21 cellular contexts compared by ENCODE assay signal in genomic region chr1:41734201-41734915, GRCh38.
"Had no signal": no experiment of that assay in that cellular context is flagged by ENCODE, and none has a peak within 500 bp of the region (broad histone marks: within the 10 kb centered on the region; RNA-seq: fewer than 3 reads in every experiment).

No MANE protein-coding gene starts in this region.

- H3K4me1 ChIP-seq: body of pancreas, pancreas, testis had no signal

- H3K4me3 Mint-ChIP-seq: activated naive CD8-positive, alpha-beta T cell treated with anti-CD3 and anti-CD28 coated beads, Interleukin-2, amount 10 ng/mL, durations not matched to agents 7 days and 5 days; activated T-cell treated with anti-CD3 and anti-CD28 coated beads, Interleukin-2, amount 50 U/mL, for 72 hours; type B pancreatic cell had no signal

- H3K36me3 Mint-ChIP-seq: activated naive CD8-positive, alpha-beta T cell treated with anti-CD3 and anti-CD28 coated beads, Interleukin-2, amount 10 ng/mL, durations not matched to agents 7 days and 5 days; naive thymus-derived CD8-positive, alpha-beta T cell; type B pancreatic cell had no signal

- H3K27me3 Mint-ChIP-seq: naive thymus-derived CD8-positive, alpha-beta T cell had no signal

- H3K36me3 ChIP-seq: neutrophil, pancreas, right lobe of liver had no signal

- H3K9me3 Mint-ChIP-seq: activated naive CD8-positive, alpha-beta T cell treated with anti-CD3 and anti-CD28 coated beads, Interleukin-2, amount 10 ng/mL, durations not matched to agents 7 days and 5 days; activated T-cell treated with anti-CD3 and anti-CD28 coated beads, Interleukin-2, amount 50 U/mL, for 72 hours; type B pancreatic cell had no signal

- H3K27me3 ChIP-seq: body of pancreas, neutrophil, pancreas, right lobe of liver, testis had no signal

- H3K27ac ChIP-seq: body of pancreas, neutrophil, pancreas, right lobe of liver, testis had no signal

- H3K9me3 ChIP-seq: body of pancreas, neutrophil, pancreas, right lobe of liver, testis had no signal

- H3K4me3 ChIP-seq: body of pancreas, pancreas, right lobe of liver, testis had no signal

- ATAC-seq: activated T-cell treated with anti-CD3 and anti-CD28 coated beads, Interleukin-2, amount 50 U/mL, for 72 hours; body of pancreas; left cardiac atrium; naive thymus-derived CD8-positive, alpha-beta T cell; pancreas; right lobe of liver had no signal

- DNase-seq: activated CD4-positive, CD25-positive, alpha-beta regulatory T cell; activated gamma-delta T cell; activated naive CD8-positive, alpha-beta T cell treated with anti-CD3 and anti-CD28 coated beads, Interleukin-2, amount 10 ng/mL, durations not matched to agents 7 days and 5 days; activated T-cell treated with anti-CD3 and anti-CD28 coated beads, Interleukin-2, amount 50 U/mL, for 72 hours; body of pancreas; caudate nucleus; erythroblast; foreskin melanocyte; glutamatergic neuron; hippocampal formation; left cardiac atrium; naive thymus-derived CD8-positive, alpha-beta T cell; pancreas; right lobe of liver; small intestine; stimulated activated CD4-positive, alpha-beta T cell treated with anti-CD3 and anti-CD28 coated beads, Interleukin-15, amount 100 ng/mL, for 24 hours; stimulated activated CD4-positive, alpha-beta T cell treated with anti-CD3 and anti-CD28 coated beads, Interleukin-2, amount 100 ng/mL, for 48 hours; T-helper 9 cell; testis had no signal

- H3K27ac Mint-ChIP-seq: activated naive CD8-positive, alpha-beta T cell treated with anti-CD3 and anti-CD28 coated beads, Interleukin-2, amount 10 ng/mL, durations not matched to agents 7 days and 5 days; activated T-cell treated with anti-CD3 and anti-CD28 coated beads, Interleukin-2, amount 50 U/mL, for 72 hours; type B pancreatic cell had no signal
